24 cellular contexts compared by ENCODE assay signal in genomic region chr2:114006460-114006859, GRCh38.
DNase-seq lines count a peak whose midpoint lies in the region; ATAC-seq, FAIRE-seq and TF ChIP-seq lines count a peak whose summit lies in the region.
"Had no signal": no experiment of that assay in that cellular context is flagged by ENCODE, and none has a peak within 500 bp of the region (broad histone marks: within the 10 kb centered on the region; RNA-seq: fewer than 3 reads in every experiment).

No MANE protein-coding gene starts in this region.

- TF ChIP-seq RAD21 in HepG2 (CRISPR knock-in tag; IDR thresholded peaks at IDR 0.05): no peak

- peaks cover 0 to 5% (median 0%) of the 10 kb centered on the region in 8 donors for H3K9me3 Mint-ChIP-seq in CD4-positive, alpha-beta memory T cell
- H3K9me3 Mint-ChIP-seq: CD4-positive, CD25-positive, alpha-beta regulatory T cell had no signal

- no peaks in the 10 kb centered on the region for H3K9me2 ChIP-seq in hepatocyte (replicated peaks; ENCODE audit: insufficient read depth)

- H3K4me1 Mint-ChIP-seq in CD4-positive, alpha-beta memory T cell: no peaks in the 10 kb centered on the region
- H3K4me1 Mint-ChIP-seq: CD4-positive, CD25-positive, alpha-beta regulatory T cell had no signal

- H3K27me3 ChIP-seq in HepG2 (ENCODE audit: control insufficient read depth in 1 of 2, insufficient read depth in 2 of 2, low read length in 2 of 2): no peaks in the 10 kb centered on the region
- H3K27me3 ChIP-seq in right lobe of liver: no peaks in the 10 kb centered on the region
- no peaks in the 10 kb centered on the region for H3K27me3 ChIP-seq in hepatocyte
- H3K27me3 ChIP-seq in CD4-positive, alpha-beta memory T cell (ENCODE audit: insufficient read depth, low read length): no peaks in the 10 kb centered on the region
- H3K27me3 ChIP-seq: BLaER1, MG63, SJCRH30 had no signal

- H3K4me1 ChIP-seq in HepG2 (ENCODE audit: insufficient read depth, low read length) (peaks cover 57% of the 10 kb centered on the region), right lobe of liver (no peaks in the 10 kb centered on the region), hepatocyte (ENCODE audit: insufficient read depth) (peaks cover 12% of the 10 kb centered on the region)
- no peaks in the 10 kb centered on the region for H3K4me1 ChIP-seq in CD4-positive, alpha-beta memory T cell (ENCODE audit: insufficient read depth, low read length)
- H3K4me1 ChIP-seq: SJCRH30 had no signal

- H3K27ac Mint-ChIP-seq in CD4-positive, alpha-beta memory T cell: no peak overlapping the region
- H3K27ac Mint-ChIP-seq: CD4-positive, CD25-positive, alpha-beta regulatory T cell had no signal

- peaks cover 0 to 26% of the 10 kb centered on the region in 2 donors for H3K36me3 Mint-ChIP-seq in CD4-positive, alpha-beta memory T cell

- no peaks in the 10 kb centered on the region for H4K20me1 ChIP-seq in HepG2 (ENCODE audit: insufficient read depth, low read length)
- no peaks in the 10 kb centered on the region for H4K20me1 ChIP-seq in hepatocyte (ENCODE audit: insufficient read depth, poor library complexity, severe bottlenecking)
- H4K20me1 ChIP-seq: BLaER1 had no signal

- no peak overlapping the region for H3K4me3 Mint-ChIP-seq in CD4-positive, alpha-beta memory T cell
- H3K4me3 Mint-ChIP-seq: CD4-positive, CD25-positive, alpha-beta regulatory T cell had no signal

- in situ Hi-C loops in HepG2 (cut with HindIII; ENCODE audit: extremely low pct_ligation_motif_present, low pct_unique_long_range_greater_than_20kb): no loop called here

- intact Hi-C loops in HepG2 (cut with micrococcal nuclease; ENCODE audit: unreplicated experiment): no loop called here
- intact Hi-C loops in right lobe of liver (cut with DNase I): no loop called here
- intact Hi-C loops in CD4-positive, alpha-beta memory T cell (cut with micrococcal nuclease): no loop called here

- H3K9me3 ChIP-seq in HepG2 (ENCODE audit: low read length) (no peaks in the 10 kb centered on the region), right lobe of liver (no peaks in the 10 kb centered on the region), hepatocyte (ENCODE audit: low read depth) (no peaks in the 10 kb centered on the region)
- no peaks in the 10 kb centered on the region for H3K9me3 ChIP-seq in CD4-positive, alpha-beta memory T cell (ENCODE audit: control insufficient read depth in 1 of 2, low read length in 2 of 2)
- H3K9me3 ChIP-seq: BLaER1, MG63, SJCRH30 had no signal

- no peak overlapping the region for H3K9ac ChIP-seq in HepG2 (ENCODE audit: insufficient read depth, low read depth, low read length)
- H3K9ac ChIP-seq: BLaER1 had no signal

- TF ChIP-seq POLR2A in HepG2 (IDR thresholded peaks at IDR 0.05; ENCODE audit: insufficient read depth in 1 of 2, low read depth in 2 of 2, low read length in 2 of 2): no peak
- TF ChIP-seq POLR2A in right lobe of liver (IDR thresholded peaks at IDR 0.05): no peak

- WGBS in HepG2 (ENCODE audit: low lambda C conversion rate): 2% methylated on average over 3 of the region's 3 CpGs
- WGBS in right lobe of liver (ENCODE audit: insufficient coverage, low coverage, low lambda C conversion rate, missing lambda C conversion rate): 54% methylated on average over 3 of the region's 3 CpGs
- 55% methylated on average over 3 of the region's 3 CpGs for WGBS in hepatocyte (ENCODE audit: low lambda C conversion rate, missing lambda C conversion rate)

- no peak overlapping the region for H3K4me3 ChIP-seq in HepG2 (replicated peaks in 1 of 3; ENCODE audit: insufficient read depth in 1 of 3, low read depth in 2 of 3, low read length in 3 of 3)
- H3K4me3 ChIP-seq in right lobe of liver: no peak overlapping the region
- H3K4me3 ChIP-seq in hepatocyte: no peak overlapping the region
- H3K4me3 ChIP-seq in CD4-positive, alpha-beta memory T cell (ENCODE audit: low read length in 2 of 2): no peak overlapping the region
- H3K4me3 ChIP-seq: BLaER1, MG63, SJCRH30 had no signal

- H3K27me3 Mint-ChIP-seq in CD4-positive, alpha-beta memory T cell: peaks cover 0 to 5% of the 10 kb centered on the region in 2 donors

- CTCF ChIA-PET in HepG2 (lab: Yijun Ruan, JAX; ENCODE audit: low intra/inter-chr PET ratio, low total read pairs): no interaction called here
- CTCF ChIA-PET in CD4-positive, alpha-beta memory T cell (lab: Charles Lee; ENCODE audit: partially characterized antibody): no interaction called here

- ATAC-seq in HepG2 (peak; percentile 98), right lobe of liver (no peak), GM19035 (IDR thresholded peaks at IDR 0.05; ENCODE audit: unreplicated experiment) (no peak)
- ATAC-seq: PC-3, Right ventricle myocardium inferior had no signal

- no TSS peak for BruUV-seq in HepG2 (replicated peaks; lab: Mats Ljungman, UMichigan)

- H3K36me3 ChIP-seq in HepG2 (replicated peaks in 1 of 2; ENCODE audit: control insufficient read depth in 1 of 2, insufficient read depth in 2 of 2, low read length in 2 of 2) (no peaks in the 10 kb centered on the region), right lobe of liver (no peaks in the 10 kb centered on the region), hepatocyte (replicated peaks; ENCODE audit: insufficient read depth, low read depth) (no peaks in the 10 kb centered on the region)
- H3K36me3 ChIP-seq in CD4-positive, alpha-beta memory T cell (ENCODE audit: insufficient read depth, low read length): no peaks in the 10 kb centered on the region
- H3K36me3 ChIP-seq: BLaER1, MG63, SJCRH30 had no signal

- TF ChIP-seq CTCF in HepG2 (CRISPR knock-in tag; IDR thresholded peaks at IDR 0.05) (no peak), right lobe of liver (IDR thresholded peaks at IDR 0.05) (no peak), hepatocyte (IDR thresholded peaks at IDR 0.05; ENCODE audit: poor library complexity) (no peak)

- H2AFZ ChIP-seq in HepG2 (ENCODE audit: low read length) (no peak overlapping the region), hepatocyte (no peak overlapping the region)

- TF ChIP-seq EP300 in HepG2 (IDR thresholded peaks at IDR 0.05; ENCODE audit: low read depth in 2 of 2, low read length in 2 of 2) (peak in 1 of 2 experiments; percentile 88; a peak in 2 of 4 replicates), HepG2 (CRISPR knock-in tag; IDR thresholded peaks at IDR 0.05; ENCODE audit: borderline replicate concordance) (peak; percentile 58; the same call in 1 of the 2 replicates)

- DNase-seq in HepG2 (ENCODE audit: low spot score) (peak; percentile 86), right lobe of liver (no peak), NCI-H510A (lab: John Stamatoyannopoulos, UW) (peak; percentile 15), hepatocyte (ENCODE audit: low spot score) (peak; percentile 11), UCSD-AML1 (lab: John Stamatoyannopoulos, UW; ENCODE audit: unreplicated experiment) (no peak), amygdala (lab: John Stamatoyannopoulos, UW) (no peak)
- no peak for DNase-seq in CD4-positive, alpha-beta memory T cell
- DNase-seq: CD4-positive, CD25-positive, alpha-beta regulatory T cell; COR-L47; IMR-90; KG1; MG63; NCI-H2029; NCI-H2171; NCI-H226; NCI-H524 treated with DMSO at 0.1 percent for 48 hours; PC-3; SJCRH30; T-helper 2 cell had no signal

- H3K79me2 ChIP-seq in HepG2 (ENCODE audit: insufficient read depth, low read length): no peaks in the 10 kb centered on the region
- H3K79me2 ChIP-seq in hepatocyte: no peaks in the 10 kb centered on the region

- H3K4me2 ChIP-seq in HepG2 (ENCODE audit: low read depth, low read length): peak overlapping the region; percentile 49
- no peak overlapping the region for H3K4me2 ChIP-seq in hepatocyte
- H3K4me2 ChIP-seq: BLaER1 had no signal

- peak overlapping the region; percentile 38 for H3K27ac ChIP-seq in HepG2 (ENCODE audit: extremely low read length, insufficient read depth, low read length)
- no peak overlapping the region for H3K27ac ChIP-seq in right lobe of liver
- H3K27ac ChIP-seq in hepatocyte: peak overlapping the region; percentile 73
- H3K27ac ChIP-seq in CD4-positive, alpha-beta memory T cell (ENCODE audit: low read depth, low read length): no peak overlapping the region
- H3K27ac ChIP-seq: BLaER1, SJCRH30 had no signal

- POLR2A ChIA-PET in HepG2 (lab: Yijun Ruan, JAX): no interaction called here
- POLR2A ChIA-PET in CD4-positive, alpha-beta memory T cell (lab: Charles Lee; ENCODE audit: partially characterized antibody): no interaction called here

- FAIRE-seq in HepG2 (lab: Jason Lieb, UNC): peak; percentile 85
- FAIRE-seq: A204.1, H54 had no signal

TF ChIP-seq in HepG2, 621 proteins besides CTCF, POLR2A, EP300 and RAD21 (continues in another document):
- TF ChIP-seq YEATS2 (CRISPR knock-in tag; IDR thresholded peaks at IDR 0.05; ENCODE audit: borderline replicate concordance): no peak
- no peak for TF ChIP-seq IRF1 (CRISPR knock-in tag; IDR thresholded peaks at IDR 0.05; ENCODE audit: low read depth)
- TF ChIP-seq GPN1 (CRISPR knock-in tag; IDR thresholded peaks at IDR 0.05; ENCODE audit: borderline replicate concordance): no peak
- no peak for TF ChIP-seq POLR2AphosphoS2 (IDR thresholded peaks at IDR 0.05; ENCODE audit: low read depth, low read length)
- TF ChIP-seq ZNF574 (CRISPR knock-in tag; IDR thresholded peaks at IDR 0.05): 0 out of 2 replicates have a peak, but pooled peaks have one; percentile 24
- peak; percentile 67 for TF ChIP-seq RCOR2 (CRISPR knock-in tag; IDR thresholded peaks at IDR 0.05)
- TF ChIP-seq ZNF24 (IDR thresholded peaks at IDR 0.05): no peak

Comparison
In these comparisons a context has a peak if more than half of its experiments do, and no peak if none do; other contexts are left out.
1. DNase-seq: peak in HepG2 (single experiment), NCI-H510A (single experiment) and hepatocyte (single experiment); none in right lobe of liver (0 of 3), UCSD-AML1 (single experiment), CD4-positive, alpha-beta memory T cell (0 of 5) and amygdala (0 of 56).
2. H3K27ac ChIP-seq: peak in HepG2 (single experiment) and hepatocyte (single experiment); none in right lobe of liver (0 of 3) and CD4-positive, alpha-beta memory T cell (single experiment).